Comparison of ENCODE assay signal across 26 cellular contexts in the genomic region with DNA sequence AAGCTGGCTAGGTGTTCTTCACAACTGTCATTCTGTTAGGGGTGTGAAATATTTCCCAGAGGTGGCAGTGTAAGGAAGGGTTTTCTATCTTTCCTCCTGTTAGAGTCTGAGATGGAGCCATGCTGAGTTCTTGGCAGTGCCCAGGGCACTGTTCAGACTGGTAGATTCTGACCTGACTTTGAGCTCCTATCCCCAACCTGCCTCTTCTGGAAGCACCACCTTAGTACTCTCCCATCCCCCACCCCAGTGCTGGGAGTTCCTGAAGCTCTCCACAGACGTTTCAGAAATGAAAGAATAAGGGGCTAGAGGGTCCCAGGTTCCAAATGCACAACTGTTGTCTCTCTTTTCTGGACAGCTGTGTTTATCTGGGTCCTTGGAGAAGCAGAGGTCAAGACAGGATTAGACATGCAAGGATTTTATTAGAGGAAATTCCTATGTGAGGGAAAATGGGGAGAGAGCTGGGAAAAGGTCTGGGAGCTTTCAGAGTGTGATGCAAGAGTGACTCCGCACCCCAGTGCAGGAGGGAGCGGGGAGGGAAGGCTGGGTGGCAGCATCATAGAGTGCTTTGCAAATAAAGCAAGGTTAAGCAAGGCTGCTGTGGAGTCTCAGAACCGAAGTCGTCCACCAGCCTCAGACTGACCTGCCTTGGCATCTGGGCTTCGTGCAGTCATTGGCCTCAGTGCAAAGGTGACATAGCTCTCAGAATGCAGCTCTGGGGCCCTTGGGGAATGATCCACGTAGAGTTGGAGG.
DNase-seq lines count a peak whose midpoint lies in the region; ATAC-seq, FAIRE-seq and TF ChIP-seq lines count a peak whose summit lies in the region.
"Had no signal": no experiment of that assay in that cellular context is flagged by ENCODE, and none has a peak within 500 bp of the region (broad histone marks: within the 10 kb centered on the region; RNA-seq: fewer than 3 reads in every experiment).

No MANE protein-coding gene starts in this region.

- no peak for TF ChIP-seq POLR2A in vagina (IDR thresholded peaks at IDR 0.05)

- intact Hi-C loops in heart right ventricle (cut with DNase I) = loop anchor here in 1 of 10 donors (5.0 kb wide), 1 partner anchor 161 kb away; a partner anchor contains a TSS
- intact Hi-C loops in cardiac septum (cut with DNase I) = no loop called here
- intact Hi-C loops in vagina (cut with DNase I) = no loop called here
- intact Hi-C loops in Calu3 (cut with micrococcal nuclease; ENCODE audit: unreplicated experiment) = no loop called here

- BruUV-seq in Calu3 (replicated peaks; lab: Mats Ljungman, UMichigan) = no TSS peak

- H3K4me1 Mint-ChIP-seq in Calu3 (ENCODE audit: low read depth, unreplicated experiment) = peaks cover 11% of the 10 kb centered on the region
- H3K4me1 Mint-ChIP-seq: activated CD4-positive, alpha-beta T cell treated with anti-CD3 and anti-CD28 coated beads, Interleukin-2, amount 10 ng/mL, durations not matched to agents 24 days and 14 days; IgD-negative memory B cell; stimulated activated naive CD8-positive, alpha-beta T cell treated with anti-CD3 and anti-CD28 coated beads, Interleukin-15, amount 100 ng/mL, for 72 hours had no signal

- H4K20me1 ChIP-seq in keratinocyte (ENCODE audit: control insufficient read depth, extremely low read depth, insufficient read depth, low read length) = no peaks in the 10 kb centered on the region

- in situ Hi-C loops in GM13976 (cut with MboI; ENCODE audit: low sequenced_read_pairs, unreplicated experiment) = no loop called here

- CTCF ChIA-PET in Calu3 (lab: Charles Lee) = interaction anchor here (0.6 kb wide), 1 partner anchor 49 kb away, joined by 3 read pairs; no protein-coding TSS in a partner anchor

- H3K36me3 Mint-ChIP-seq in Calu3 (ENCODE audit: insufficient read depth, unreplicated experiment) = no peaks in the 10 kb centered on the region
- H3K36me3 Mint-ChIP-seq: IgD-negative memory B cell had no signal

- no peak for DNase-seq in heart right ventricle
- no peak for DNase-seq in cardiac septum (ENCODE audit: low spot score)
- DNase-seq in amniotic epithelial cell (ENCODE audit: low read depth) = peak; percentile 79
- DNase-seq in keratinocyte (ENCODE audit: low read depth, low spot score) = no peak
- DNase-seq in vagina (ENCODE audit: extremely low spot score in 2 of 2) = peak in 1 of 2 donors; percentile 70
- DNase-seq in Calu3 = no peak
- no peak for DNase-seq in GM13976 (ENCODE audit: low spot score)
- DNase-seq: activated CD4-positive, alpha-beta T cell treated with anti-CD3 and anti-CD28 coated beads, Interleukin-2, amount 10 ng/mL, durations not matched to agents 24 days and 14 days; activated CD8-positive, alpha-beta memory T cell treated with anti-CD3 and anti-CD28 coated beads, Interleukin-2, amount 50 U/mL, for 4 hours; activated effector memory CD4-positive, alpha-beta T cell treated with Interleukin-2 at 50 U/mL for 16 hours; brain microvascular endothelial cell; left colon; MM.1S; NCI-H1694; NCI-H748 treated with DMSO at 0.1 percent for 48 hours; OCI-M1; spleen; stimulated activated CD4-positive, alpha-beta T cell treated with anti-CD3 and anti-CD28 coated beads, Interleukin-4, amount 100 ng/mL, for 24 hours; stimulated activated naive CD8-positive, alpha-beta T cell treated with anti-CD3 and anti-CD28 coated beads, Interleukin-15, amount 100 ng/mL, for 72 hours; trophoblast cell had no signal

- peak; percentile 75 for FAIRE-seq in keratinocyte (lab: Jason Lieb, UNC)
- FAIRE-seq: A204.1, GM18507 had no signal

- no peaks in the 10 kb centered on the region for H3K9me3 Mint-ChIP-seq in Calu3 (ENCODE audit: low read depth, unreplicated experiment)
- H3K9me3 Mint-ChIP-seq: activated CD4-positive, alpha-beta T cell treated with anti-CD3 and anti-CD28 coated beads, Interleukin-2, amount 10 ng/mL, durations not matched to agents 24 days and 14 days; IgD-negative memory B cell; stimulated activated naive CD8-positive, alpha-beta T cell treated with anti-CD3 and anti-CD28 coated beads, Interleukin-15, amount 100 ng/mL, for 72 hours had no signal

- no peaks in the 10 kb centered on the region for H3K79me2 ChIP-seq in keratinocyte (ENCODE audit: control insufficient read depth, insufficient read depth, low read length)

- H3K4me3 ChIP-seq in heart right ventricle (no peak overlapping the region), keratinocyte (ENCODE audit: control insufficient read depth in 2 of 3, extremely low read depth in 1 of 3, insufficient read depth in 2 of 3, low read depth in 1 of 3, low read length in 3 of 3) (no peak overlapping the region), vagina (no peak overlapping the region)
- H3K4me3 ChIP-seq: gastroesophageal sphincter, spleen had no signal

- WGBS in heart right ventricle, 2 donors = 48 to 64% methylated on average over 7 of the region's 7 CpGs

- H3K27ac Mint-ChIP-seq in Calu3 (ENCODE audit: unreplicated experiment) = no peak overlapping the region
- H3K27ac Mint-ChIP-seq: activated CD4-positive, alpha-beta T cell treated with anti-CD3 and anti-CD28 coated beads, Interleukin-2, amount 10 ng/mL, durations not matched to agents 24 days and 14 days; IgD-negative memory B cell had no signal

- dilution Hi-C loops in keratinocyte (cut with MboI; ENCODE audit: extremely low pct_ligation_motif_present, low sequenced_read_pairs) = no loop called here

- H3K9me3 ChIP-seq in heart right ventricle = no peaks in the 10 kb centered on the region
- H3K9me3 ChIP-seq in keratinocyte (ENCODE audit: control insufficient read depth, low read depth, low read length) = no peaks in the 10 kb centered on the region
- no peaks in the 10 kb centered on the region for H3K9me3 ChIP-seq in vagina
- H3K9me3 ChIP-seq: gastroesophageal sphincter, neutrophil, spleen had no signal

- no peak overlapping the region for H3K9ac ChIP-seq in keratinocyte (ENCODE audit: control insufficient read depth, extremely low read depth, insufficient read depth, low read length)

- H3K27me3 Mint-ChIP-seq in Calu3 (ENCODE audit: unreplicated experiment) = peaks cover 8% of the 10 kb centered on the region

- peak in 5 of 8 donors; percentile 4 to 50 (median 20) for ATAC-seq in heart right ventricle
- no peak for ATAC-seq in HG03039 (IDR thresholded peaks at IDR 0.05; ENCODE audit: unreplicated experiment)
- ATAC-seq: gastroesophageal sphincter; left colon; stimulated activated naive CD8-positive, alpha-beta T cell treated with anti-CD3 and anti-CD28 coated beads, Interleukin-15, amount 100 ng/mL, for 72 hours had no signal

- H3K4me3 Mint-ChIP-seq in Calu3 (ENCODE audit: low read depth, unreplicated experiment) = no peak overlapping the region
- H3K4me3 Mint-ChIP-seq: activated CD4-positive, alpha-beta T cell treated with anti-CD3 and anti-CD28 coated beads, Interleukin-2, amount 10 ng/mL, durations not matched to agents 24 days and 14 days; IgD-negative memory B cell; stimulated activated naive CD8-positive, alpha-beta T cell treated with anti-CD3 and anti-CD28 coated beads, Interleukin-15, amount 100 ng/mL, for 72 hours had no signal

- TF ChIP-seq CTCF in heart right ventricle (IDR thresholded peaks at IDR 0.05) (no peak), keratinocyte (optimal IDR thresholded peaks at IDR 0.05 in 1 of 3, IDR thresholded peaks at IDR 0.05 in 1 of 3, conservative IDR thresholded peaks at IDR 0.05 in 1 of 3; ENCODE audit: extremely low read depth in 1 of 3, insufficient read depth in 2 of 3, low read length in 3 of 3) (no peak), vagina (IDR thresholded peaks at IDR 0.05) (no peak), Calu3 (IDR thresholded peaks at IDR 0.05; ENCODE audit: unreplicated experiment) (no peak), GM13976 (IDR thresholded peaks at IDR 0.05; ENCODE audit: borderline replicate concordance, control extremely low read depth, extremely low read depth, insufficient read depth, missing control alignments) (no peak)

- no peaks in the 10 kb centered on the region for H3K9me1 ChIP-seq in keratinocyte (ENCODE audit: control insufficient read depth, extremely low read depth, insufficient read depth, low read length)

- H3K4me1 ChIP-seq in heart right ventricle (peaks cover 0 to 44% (median 24%) of the 10 kb centered on the region in 9 donors), keratinocyte (ENCODE audit: control insufficient read depth, extremely low read depth, insufficient read depth, low read length) (peaks cover 39% of the 10 kb centered on the region), vagina (peaks cover 49% of the 10 kb centered on the region)
- H3K4me1 ChIP-seq: spleen had no signal

- peak overlapping the region; percentile 31 for H2AFZ ChIP-seq in keratinocyte (ENCODE audit: control insufficient read depth, low read length)

- H3K27me3 ChIP-seq in heart right ventricle (peaks cover 0 to 12% (median 0%) of the 10 kb centered on the region in 7 donors), keratinocyte (ENCODE audit: control insufficient read depth, extremely low read depth, insufficient read depth, low read length) (no peaks in the 10 kb centered on the region), vagina (no peaks in the 10 kb centered on the region)
- H3K27me3 ChIP-seq: brain microvascular endothelial cell had no signal

- H3K36me3 ChIP-seq in heart right ventricle (no peaks in the 10 kb centered on the region), keratinocyte (ENCODE audit: control insufficient read depth in 2 of 2, extremely low read depth in 1 of 2, insufficient read depth in 2 of 2, low read length in 2 of 2) (no peaks in the 10 kb centered on the region), vagina (no peaks in the 10 kb centered on the region)
- H3K36me3 ChIP-seq: brain microvascular endothelial cell, gastroesophageal sphincter, neutrophil, spleen had no signal

- H3K27ac ChIP-seq in heart right ventricle = peak overlapping the region in 4 of 10 donors; percentile 17 to 62 (median 38)
- peak overlapping the region; percentile 65 for H3K27ac ChIP-seq in keratinocyte (ENCODE audit: control insufficient read depth, insufficient read depth, low read length)
- H3K27ac ChIP-seq in vagina = peak overlapping the region; percentile 50
- H3K27ac ChIP-seq: brain microvascular endothelial cell, gastroesophageal sphincter, neutrophil, spleen had no signal

- H3K4me2 ChIP-seq in keratinocyte (ENCODE audit: control insufficient read depth, extremely low read depth, insufficient read depth, low read depth, low read length) = peak overlapping the region; percentile 63
